1 cellular context compared by ENCODE assay signal in the genomic region with DNA sequence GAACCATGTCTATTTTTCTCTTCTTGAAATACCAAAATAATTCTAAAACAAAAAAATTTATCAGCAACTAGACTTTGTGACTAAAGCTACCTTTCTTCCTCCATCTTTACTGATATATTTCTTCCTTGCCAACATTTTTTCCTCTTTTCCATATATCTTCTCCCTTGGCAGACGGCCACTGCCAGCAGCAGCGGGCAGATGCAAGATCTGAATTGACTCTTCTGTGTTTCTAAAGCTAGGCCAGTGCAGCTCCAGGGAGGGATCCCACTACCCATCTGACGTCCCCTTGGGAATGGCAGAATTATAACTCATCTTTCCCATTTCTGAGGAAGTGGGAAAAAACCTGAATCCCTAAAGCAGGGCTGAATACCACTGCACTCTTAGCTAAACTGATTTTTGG.
TF ChIP-seq lines count a peak whose summit lies in the region.

No MANE protein-coding gene starts in this region.

TF ChIP-seq in IMR-90, 13 proteins besides CTCF, POLR2A, EP300 and RAD21 (continued from another document):
- TF ChIP-seq, protein P1, sequence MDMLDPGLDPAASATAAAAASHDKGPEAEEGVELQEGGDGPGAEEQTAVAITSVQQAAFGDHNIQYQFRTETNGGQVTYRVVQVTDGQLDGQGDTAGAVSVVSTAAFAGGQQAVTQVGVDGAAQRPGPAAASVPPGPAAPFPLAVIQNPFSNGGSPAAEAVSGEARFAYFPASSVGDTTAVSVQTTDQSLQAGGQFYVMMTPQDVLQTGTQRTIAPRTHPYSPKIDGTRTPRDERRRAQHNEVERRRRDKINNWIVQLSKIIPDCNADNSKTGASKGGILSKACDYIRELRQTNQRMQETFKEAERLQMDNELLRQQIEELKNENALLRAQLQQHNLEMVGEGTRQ (IDR thresholded peaks at IDR 0.05; ENCODE audit: low read depth, low read length): no peak
TF ChIP-seq in IMR-90: peak in this region for 0.
